ENCODE assay signal across 10 cellular contexts in the genomic region with DNA sequence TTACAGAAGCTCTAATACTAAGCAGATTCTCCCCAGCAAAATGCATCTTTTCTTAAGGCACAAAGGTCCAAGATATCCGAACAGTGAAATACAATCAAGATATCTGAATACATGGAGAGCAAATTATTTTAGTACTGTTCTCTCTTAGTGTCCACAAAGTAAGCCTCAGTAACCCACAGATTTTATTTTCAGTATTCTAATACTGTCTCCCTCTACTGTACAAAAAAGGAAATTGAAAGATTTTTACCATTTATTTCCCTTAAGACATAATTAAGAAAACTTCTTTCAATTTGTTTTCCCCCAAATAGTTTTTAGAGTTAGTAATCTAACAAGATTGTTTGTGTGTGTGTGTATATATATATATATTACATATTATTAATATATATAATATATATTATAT. TPM values are rescaled to one million over a fixed set of nuclear protein-coding genes. Genes with fewer than 3 reads are reported as not detected.
A peak's percentile ranks its signal among the peaks of the same experiment; 100 is the strongest.
DNase-seq lines count a peak whose midpoint lies in the region; ATAC-seq and TF ChIP-seq lines count a peak whose summit lies in the region.
"Had no signal": no experiment of that assay in that cellular context is flagged by ENCODE, and none has a peak within 500 bp of the region (broad histone marks: within the 10 kb centered on the region; RNA-seq: fewer than 3 reads in every experiment).

No MANE protein-coding gene starts in this region.

- TF ChIP-seq CTCF in choroid plexus epithelial cell (conservative IDR thresholded peaks at IDR 0.05; ENCODE audit: low read depth, low read length) (no peak), retinal pigment epithelial cell (conservative IDR thresholded peaks at IDR 0.05; ENCODE audit: low read depth, low read length) (peak; percentile 30)

- H3K27me3 Mint-ChIP-seq in natural killer cell treated with Interleukin-12 subunit alpha and Interleukin-12 subunit beta and Interleukin-15 and Interleukin-18, amount 100 ng/mL, for 72 hours: no peaks in the 10 kb centered on the region

- DNase-seq in NOMO-1 treated with DMSO at 0.1 percent for 48 hours (lab: John Stamatoyannopoulos, UW; ENCODE audit: unreplicated experiment) (peak; percentile 25), NOMO-1 treated with dmso at 0.1 percent for 144 hours (lab: John Stamatoyannopoulos, UW; ENCODE audit: unreplicated experiment) (no peak), NAMALWA (ENCODE audit: low spot score) (peak; percentile 51), choroid plexus epithelial cell (ENCODE audit: low read depth) (peak; percentile 34), retinal pigment epithelial cell (ENCODE audit: low read depth) (no peak)
- DNase-seq in natural killer cell treated with Interleukin-12 subunit alpha and Interleukin-12 subunit beta and Interleukin-15 and Interleukin-18, amount 100 ng/mL, for 72 hours (ENCODE audit: low spot score): no peak
- DNase-seq: Calu3, NCI-H774 had no signal

- no peaks in the 10 kb centered on the region for H3K4me1 Mint-ChIP-seq in natural killer cell treated with Interleukin-12 subunit alpha and Interleukin-12 subunit beta and Interleukin-15 and Interleukin-18, amount 100 ng/mL, for 72 hours (ENCODE audit: low read depth in 2 of 2)

- no peak overlapping the region for H3K4me3 Mint-ChIP-seq in natural killer cell treated with Interleukin-12 subunit alpha and Interleukin-12 subunit beta and Interleukin-15 and Interleukin-18, amount 100 ng/mL, for 72 hours

- no peak overlapping the region for H3K27ac Mint-ChIP-seq in natural killer cell treated with Interleukin-12 subunit alpha and Interleukin-12 subunit beta and Interleukin-15 and Interleukin-18, amount 100 ng/mL, for 72 hours

- no peaks in the 10 kb centered on the region for H3K9me3 Mint-ChIP-seq in natural killer cell treated with Interleukin-12 subunit alpha and Interleukin-12 subunit beta and Interleukin-15 and Interleukin-18, amount 100 ng/mL, for 72 hours

- no peak overlapping the region for H3K4me3 ChIP-seq in choroid plexus epithelial cell (ENCODE audit: low read depth, low read length)
- no peak overlapping the region for H3K4me3 ChIP-seq in retinal pigment epithelial cell (ENCODE audit: low read length)

- no peaks in the 10 kb centered on the region for H3K36me3 Mint-ChIP-seq in natural killer cell treated with Interleukin-12 subunit alpha and Interleukin-12 subunit beta and Interleukin-15 and Interleukin-18, amount 100 ng/mL, for 72 hours

- ATAC-seq in HG03342 (IDR thresholded peaks at IDR 0.05; ENCODE audit: unreplicated experiment) (no peak), GM21526 (IDR thresholded peaks at IDR 0.05; ENCODE audit: low FRiP score, unreplicated experiment) (no peak)
- no peak for ATAC-seq in natural killer cell treated with Interleukin-12 subunit alpha and Interleukin-12 subunit beta and Interleukin-15 and Interleukin-18, amount 100 ng/mL, for 72 hours

RNA-seq across cellular contexts. Expression of a gene that starts 24.7 kb away (rescaled TPM):
- total RNA-seq in natural killer cell treated with Interleukin-12 subunit alpha and Interleukin-12 subunit beta and Interleukin-15 and Interleukin-18, amount 100 ng/mL, for 72 hours: 100 to 1,000 TPM in 1 of 2 donors, 10 to 100 TPM in 1; 48.3 to 104 TPM

RNA-seq across cellular contexts. Expression of a gene that starts 25.7 kb away (rescaled TPM):
- total RNA-seq in natural killer cell treated with Interleukin-12 subunit alpha and Interleukin-12 subunit beta and Interleukin-15 and Interleukin-18, amount 100 ng/mL, for 72 hours: 1 to 10 TPM in 1 of 2 donors, not detected in 1; 3.9 TPM

RNA-seq across cellular contexts. Expression of a gene that starts 51.0 kb away (rescaled TPM):
- 1 to 10 TPM; 1.4 to 1.9 TPM for total RNA-seq in natural killer cell treated with Interleukin-12 subunit alpha and Interleukin-12 subunit beta and Interleukin-15 and Interleukin-18, amount 100 ng/mL, for 72 hours

Comparison
In these comparisons a context has a peak if more than half of its experiments do, and no peak if none do; other contexts are left out.
1. DNase-seq: peak in NOMO-1 treated with DMSO at 0.1 percent for 48 hours (single experiment), NAMALWA (single experiment) and choroid plexus epithelial cell (single experiment); none in NOMO-1 treated with dmso at 0.1 percent for 144 hours (single experiment), retinal pigment epithelial cell (single experiment) and natural killer cell treated with Interleukin-12 subunit alpha and Interleukin-12 subunit beta and Interleukin-15 and Interleukin-18, amount 100 ng/mL, for 72 hours (single experiment).